In the genomic region with DNA sequence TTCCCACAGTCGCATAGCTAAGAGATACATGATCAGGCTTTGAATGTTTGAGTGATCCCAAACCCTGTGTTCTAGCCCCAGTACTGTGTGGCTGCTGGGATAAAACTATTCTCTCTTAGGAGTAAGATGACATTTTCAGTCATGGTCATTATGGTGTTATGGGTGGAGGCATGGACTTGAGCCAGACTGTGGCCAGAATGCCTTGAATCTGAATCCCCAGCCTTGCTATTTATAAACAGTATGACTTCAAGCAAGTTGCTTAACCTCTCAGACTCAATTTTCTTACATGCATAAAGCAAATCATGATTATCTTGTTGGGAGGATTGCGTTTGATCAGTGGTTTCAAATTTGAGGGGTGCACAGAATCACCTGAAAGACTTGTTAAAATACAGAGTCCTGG, we compare ENCODE assay signal across 21 cellular contexts.
DNase-seq lines count a peak whose midpoint lies in the region; ATAC-seq and TF ChIP-seq lines count a peak whose summit lies in the region.
"Had no signal": no experiment of that assay in that cellular context is flagged by ENCODE, and none has a peak within 500 bp of the region (broad histone marks: within the 10 kb centered on the region; RNA-seq: fewer than 3 reads in every experiment).

No MANE protein-coding gene starts in this region.

- H3K79me2 ChIP-seq in PC-3 (ENCODE audit: low read length) = no peaks in the 10 kb centered on the region

- DNase-seq in AG08396 (ENCODE audit: low spot score) = peak; percentile 63
- peak; percentile 85 for DNase-seq in HFFc6
- peak; percentile 80 for DNase-seq in astrocyte of the spinal cord (ENCODE audit: low read depth, low spot score)
- DNase-seq in iris pigment epithelial cell (ENCODE audit: low read depth) = peak; percentile 88
- no peak for DNase-seq in DMS79 treated with DMSO at 0.1 percent for 48 hours (lab: John Stamatoyannopoulos, UW)
- no peak for DNase-seq in GM13977 (ENCODE audit: low spot score)
- DNase-seq in PC-3 = no peak
- DNase-seq: ACHN; activated CD4-positive, alpha-beta T cell treated with anti-CD3 and anti-CD28 coated beads, Interleukin-2, amount 50 U/mL, for 48 hours; activated naive CD4-positive, alpha-beta T cell treated with Interleukin-2 at 50 U/mL for 16 hours; colonic mucosa; left ventricle myocardium inferior; mucosa of descending colon; NCI-H2081; nucleus accumbens; right cardiac atrium; upper lobe of right lung had no signal

- H3K27ac ChIP-seq in PC-3 (ENCODE audit: low read length) = no peak overlapping the region
- H3K27ac ChIP-seq: ascending aorta, colonic mucosa, left ventricle myocardium inferior, RWPE1, upper lobe of right lung had no signal

- H3K9me2 ChIP-seq in PC-3 (replicated peaks; ENCODE audit: low read length) = no peaks in the 10 kb centered on the region

- intact Hi-C loops in PC-3 (cut with micrococcal nuclease) = no loop called here

- BruUV-seq in PC-3 (replicated peaks; lab: Mats Ljungman, UMichigan) = no TSS peak

- no peaks in the 10 kb centered on the region for H3K9me3 Mint-ChIP-seq in HFFc6

- H3K27me3 Mint-ChIP-seq in HFFc6 (ENCODE audit: insufficient read depth) = peaks cover 2% of the 10 kb centered on the region; the same call in 1 of the 2 replicates
- H3K27me3 Mint-ChIP-seq: stimulated activated naive CD8-positive, alpha-beta T cell treated with anti-CD3 and anti-CD28 coated beads, Interleukin-15, Interleukin-2, amounts not matched to agents 100 ng/mL and 50 ng/mL, for 24 hours had no signal

- no peak overlapping the region for H3K4me2 ChIP-seq in PC-3 (ENCODE audit: low read length)

- no peak overlapping the region for H2AFZ ChIP-seq in PC-3 (ENCODE audit: low read length)

- H3K9ac ChIP-seq in PC-3 (ENCODE audit: low read length) = no peak overlapping the region

- H4K20me1 ChIP-seq in PC-3 (ENCODE audit: low read length) = no peaks in the 10 kb centered on the region

- TF ChIP-seq CTCF in HFFc6 (IDR thresholded peaks at IDR 0.05) (no peak), astrocyte of the spinal cord (IDR thresholded peaks at IDR 0.05; ENCODE audit: low read depth, low read length) (no peak), GM13977 (IDR thresholded peaks at IDR 0.05; ENCODE audit: extremely low read depth, insufficient read depth, missing control alignments) (no peak), PC-3 (conservative IDR thresholded peaks at IDR 0.05; ENCODE audit: low read depth, low read length) (no peak)

- ATAC-seq in PC-3 = no peak
- no peak for ATAC-seq in GM19324 (IDR thresholded peaks at IDR 0.05; ENCODE audit: low FRiP score, unreplicated experiment)
- ATAC-seq: mucosa of descending colon, right cardiac atrium, upper lobe of right lung had no signal

- no peaks in the 10 kb centered on the region for H3F3A ChIP-seq in PC-3 (ENCODE audit: low read length, unreplicated experiment)

- CTCF ChIA-PET in PC-3 (lab: Charles Lee) = interaction anchor here (0.5 kb wide), 1 partner anchor 573 kb away, joined by 4 read pairs; no protein-coding TSS in a partner anchor

- in situ Hi-C loops in astrocyte of the spinal cord (cut with HindIII; ENCODE audit: low sequenced_read_pairs) = no loop called here
- in situ Hi-C loops in GM13977 (cut with MboI; ENCODE audit: low pct_unique_long_range_greater_than_20kb, low sequenced_read_pairs, unreplicated experiment) = loop anchor here (25.0 kb wide), 2 partner anchors 658 to 992 kb away; no protein-coding TSS in a partner anchor

- H3K27me3 ChIP-seq in PC-3 (ENCODE audit: low read length) = no peaks in the 10 kb centered on the region
- H3K27me3 ChIP-seq: ascending aorta, colonic mucosa, upper lobe of right lung had no signal

- POLR2A ChIA-PET in PC-3 (lab: Charles Lee; ENCODE audit: unreplicated experiment) = no interaction called here

- peak overlapping the region; percentile 95 for H3K27ac Mint-ChIP-seq in HFFc6
- H3K27ac Mint-ChIP-seq: stimulated activated naive CD8-positive, alpha-beta T cell treated with anti-CD3 and anti-CD28 coated beads, Interleukin-15, Interleukin-2, amounts not matched to agents 100 ng/mL and 50 ng/mL, for 24 hours had no signal

- peaks cover 12% of the 10 kb centered on the region; the same call in 1 of the 2 replicates for H3K4me1 ChIP-seq in PC-3 (ENCODE audit: insufficient read depth, low read length)
- H3K4me1 ChIP-seq: ascending aorta, colonic mucosa, left ventricle myocardium inferior, upper lobe of right lung had no signal

- peaks cover 71% of the 10 kb centered on the region for H3K4me1 Mint-ChIP-seq in HFFc6 (ENCODE audit: low read depth)

- peaks cover 7% of the 10 kb centered on the region; the same call in 1 of the 2 replicates for H3K36me3 Mint-ChIP-seq in HFFc6 (ENCODE audit: low read depth)

- H3K36me3 ChIP-seq in PC-3 (ENCODE audit: low read depth, low read length) = no peaks in the 10 kb centered on the region
- H3K36me3 ChIP-seq: ascending aorta, colonic mucosa, left ventricle myocardium inferior, upper lobe of right lung had no signal

- peak overlapping the region; percentile 79 for H3K4me3 Mint-ChIP-seq in HFFc6
- H3K4me3 Mint-ChIP-seq: stimulated activated naive CD8-positive, alpha-beta T cell treated with anti-CD3 and anti-CD28 coated beads, Interleukin-15, Interleukin-2, amounts not matched to agents 100 ng/mL and 50 ng/mL, for 24 hours had no signal

- H3K4me3 ChIP-seq in astrocyte of the spinal cord (ENCODE audit: low read depth, low read length) (no peak overlapping the region), PC-3 (ENCODE audit: low read length) (no peak overlapping the region)
- H3K4me3 ChIP-seq: ascending aorta, colonic mucosa, left ventricle myocardium inferior, mucosa of descending colon, upper lobe of right lung had no signal

- no peaks in the 10 kb centered on the region for H3K9me3 ChIP-seq in PC-3 (ENCODE audit: low read length)
- H3K9me3 ChIP-seq: ascending aorta, colonic mucosa, left ventricle myocardium inferior, mucosa of descending colon, upper lobe of right lung had no signal

Comparison
In these comparisons a context has a peak if more than half of its experiments do, and no peak if none do; other contexts are left out.
1. DNase-seq: peak in AG08396 (single experiment), HFFc6 (single experiment), astrocyte of the spinal cord (single experiment) and iris pigment epithelial cell (single experiment); none in DMS79 treated with DMSO at 0.1 percent for 48 hours (single experiment), GM13977 (single experiment) and PC-3 (single experiment).